Comparison of ENCODE assay signal across 7 cellular contexts in genomic region chr3:198149933-198150332, GRCh38.
DNase-seq lines count a peak whose midpoint lies in the region; ATAC-seq and TF ChIP-seq lines count a peak whose summit lies in the region.
"Not testable (repeated sequence)": the region's sequence is repeated elsewhere in the genome, so short reads cannot be mapped to it uniquely, and the experiment has no call there.

No MANE protein-coding gene starts in this region.

- not testable (repeated sequence) for H3K4me3 ChIP-seq in SK-N-MC, heart left ventricle, right lobe of liver, upper lobe of left lung
- H3K4me3 ChIP-seq in neutrophil (ENCODE audit: low read depth in 1 of 2, low read length in 1 of 2) = peak overlapping the region in 1 of 2 experiments; percentile 25

- H3K4me1 ChIP-seq in heart left ventricle, right lobe of liver, upper lobe of left lung: not testable (repeated sequence)
- H3K4me1 ChIP-seq in neutrophil (ENCODE audit: control insufficient read depth in 1 of 2, insufficient read depth in 1 of 2, low read depth in 1 of 2, low read length in 1 of 2) = peaks cover 30 to 42% of the 10 kb centered on the region in 2 experiments

- H3K27ac ChIP-seq in SK-N-MC (peak overlapping the region; percentile 75; the same call in 1 of the 2 replicates), heart left ventricle (peak overlapping the region in 1 of 12 donors; percentile 60), neutrophil (peak overlapping the region; percentile 79)
- H3K27ac ChIP-seq in right lobe of liver, upper lobe of left lung: not testable (repeated sequence)

- 72 to 81% (median 74%) methylated on average over 5 of the region's 5 CpGs for WGBS in heart left ventricle, 4 donors
- 45% methylated on average over 4 of the region's 5 CpGs for whole genome bisulfite sequencing in right lobe of liver (ENCODE audit: insufficient coverage, low coverage, low lambda C conversion rate, missing lambda C conversion rate)
- 37 to 53% methylated on average over 5 of the region's 5 CpGs for WGBS in upper lobe of left lung, 2 donors

- DNase-seq in G401 (ENCODE audit: low spot score) (peak; percentile 11), SK-N-MC (ENCODE audit: low read depth, low spot score) (peak; percentile 24)
- not testable (repeated sequence) for DNase-seq in heart left ventricle, right lobe of liver, upper lobe of left lung

- intact Hi-C loops in heart left ventricle (cut with DNase I); right lobe of liver (cut with DNase I): not testable (repeated sequence)

- not testable (repeated sequence) for H3K36me3 ChIP-seq in SK-N-MC (ENCODE audit: insufficient read depth, low read length); heart left ventricle; right lobe of liver; neutrophil; upper lobe of left lung

- TF ChIP-seq CTCF in heart left ventricle (IDR thresholded peaks at IDR 0.05); right lobe of liver (IDR thresholded peaks at IDR 0.05); upper lobe of left lung (IDR thresholded peaks at IDR 0.05): not testable (repeated sequence)
- peak; percentile 9 for TF ChIP-seq CTCF in neutrophil (IDR thresholded peaks at IDR 0.05)

- in situ Hi-C loops in G401 (cut with HindIII; ENCODE audit: low sequenced_read_pairs) = not testable (repeated sequence)

- not testable (repeated sequence) for TF ChIP-seq EP300 in upper lobe of left lung (IDR thresholded peaks at IDR 0.05)

- H3K9ac ChIP-seq in SK-N-MC (ENCODE audit: insufficient read length) = not testable (repeated sequence)

- peak; percentile 21 for ATAC-seq in esophagus mucosa
- ATAC-seq in heart left ventricle = peak in 3 of 4 donors; percentile 28 to 42 (median 33)
- peak in 3 of 4 donors; percentile 43 to 51 (median 43) for ATAC-seq in right lobe of liver
- ATAC-seq in upper lobe of left lung (ENCODE audit: low FRiP score in 2 of 2) = peak; percentile 15 to 44

- TF ChIP-seq POLR2A in heart left ventricle (IDR thresholded peaks at IDR 0.05); right lobe of liver (IDR thresholded peaks at IDR 0.05); upper lobe of left lung (IDR thresholded peaks at IDR 0.05): not testable (repeated sequence)

- H3K27me3 ChIP-seq in heart left ventricle, right lobe of liver, neutrophil, upper lobe of left lung: not testable (repeated sequence)

- H3K9me3 ChIP-seq in SK-N-MC (ENCODE audit: low read depth, low read length); heart left ventricle; right lobe of liver; neutrophil; upper lobe of left lung: not testable (repeated sequence)
